ENCODE assay signal across 8 cellular contexts in genomic region chr11:114061053-114062049, GRCh38. TPM values are rescaled to one million over a fixed set of nuclear protein-coding genes. Genes with fewer than 3 reads are reported as not detected.
DNase-seq lines count a peak whose midpoint lies in the region; ATAC-seq and TF ChIP-seq lines count a peak whose summit lies in the region.

No MANE protein-coding gene starts in this region.

- H3K4me1 ChIP-seq in left lung (peaks cover 17 to 76% of the 10 kb centered on the region in 2 donors), suprapubic skin (peaks cover 53% of the 10 kb centered on the region)

- peaks cover 0 to 33% of the 10 kb centered on the region in 2 donors for H3K36me3 ChIP-seq in left lung
- H3K36me3 ChIP-seq in suprapubic skin: peaks cover 35% of the 10 kb centered on the region

- TF ChIP-seq POLR2A in suprapubic skin (IDR thresholded peaks at IDR 0.05): no peak

- intact Hi-C loops in left lung (cut with DNase I): loop anchor here in 1 of 2 donors (10.0 kb wide), 1 partner anchor 103 kb away; no protein-coding TSS in a partner anchor

- H3K27ac ChIP-seq in left lung (peak overlapping the region; percentile 83 to 86), suprapubic skin (peak overlapping the region; percentile 94)

- no peak for TF ChIP-seq EP300 in suprapubic skin (IDR thresholded peaks at IDR 0.05)

- H3K9me3 ChIP-seq in left lung: no peaks in the 10 kb centered on the region
- no peaks in the 10 kb centered on the region for H3K9me3 ChIP-seq in suprapubic skin

- TF ChIP-seq CTCF in cardiac fibroblast (IDR thresholded peaks at IDR 0.05; ENCODE audit: low read depth, low read length): no peak
- no peak for TF ChIP-seq CTCF in left lung (IDR thresholded peaks at IDR 0.05)
- no peak for TF ChIP-seq CTCF in suprapubic skin (IDR thresholded peaks at IDR 0.05)

- peak; percentile 12 for ATAC-seq in left lung
- ATAC-seq in GM21381 (IDR thresholded peaks at IDR 0.05; ENCODE audit: unreplicated experiment): no peak

- H3K27me3 ChIP-seq in left lung (peaks cover 0 to 31% of the 10 kb centered on the region in 2 donors), suprapubic skin (no peaks in the 10 kb centered on the region)

- H3K4me3 ChIP-seq in cardiac fibroblast (replicated peaks in 1 of 2; ENCODE audit: low read depth in 2 of 2, low read length in 2 of 2) (peak overlapping the region; percentile 88 to 97), left lung (peak overlapping the region; percentile 94 to 95), suprapubic skin (peak overlapping the region; percentile 91)

- 7% methylated on average over 43 of the region's 52 CpGs for WGBS in suprapubic skin

- DNase-seq in C1 segment of cervical spinal cord (lab: John Stamatoyannopoulos, UW) (peak in 10 of 14 donors; percentile 31 to 70 (median 60)), KG1 (lab: John Stamatoyannopoulos, UW) (peak; percentile 52), cardiac fibroblast (ENCODE audit: low read depth in 2 of 2) (peak; percentile 58 to 71), left lung (peak in 1 of 2 donors; percentile 42), suprapubic skin (ENCODE audit: low spot score in 2 of 2) (peak in 1 of 2 donors; percentile 84), dedifferentiated amniotic fluid mesenchymal stem cell (ENCODE audit: extremely low spot score) (no peak), NCI-H446 treated with DMSO at 0.1 percent for 48 hours (lab: John Stamatoyannopoulos, UW) (no peak)

RNA-seq across cellular contexts. Expression of gene ZBTB16, which starts 1.8 kb away (rescaled TPM):
- 10 to 100 TPM; 52.5 to 55.6 TPM for total RNA-seq in left lung
- 100 to 1,000 TPM; 142 to 474 (median 232) TPM for total RNA-seq in suprapubic skin

Comparison
In these comparisons a context has a peak if more than half of its experiments do, and no peak if none do; other contexts are left out.
1. DNase-seq: peak in C1 segment of cervical spinal cord (10 of 14), KG1 (single experiment) and cardiac fibroblast (2 of 2); none in dedifferentiated amniotic fluid mesenchymal stem cell (single experiment) and NCI-H446 treated with DMSO at 0.1 percent for 48 hours (single experiment).
2. Peak in every context shown above with its lines, with median percentiles within 50 percentile points of each other: H3K4me3 ChIP-seq.